ENCODE assay signal across 14 cellular contexts in the genomic region with DNA sequence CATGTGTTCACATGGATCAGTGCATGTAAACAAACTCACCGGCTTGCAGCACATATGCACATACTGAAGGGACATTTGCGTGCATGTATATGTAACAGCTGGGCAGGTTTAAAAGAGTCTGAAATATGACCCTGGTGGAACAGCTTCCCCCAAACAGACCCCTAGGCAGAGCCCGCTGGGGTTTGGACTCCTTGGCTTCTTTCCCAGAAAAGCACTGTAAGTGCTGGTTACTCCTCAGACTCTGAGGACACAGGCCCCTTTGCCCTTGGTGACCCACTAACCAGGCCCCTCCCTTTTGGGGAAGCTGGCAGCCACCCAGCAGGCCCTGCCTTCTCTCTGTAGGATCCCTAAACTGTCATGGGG.
DNase-seq lines count a peak whose midpoint lies in the region; ATAC-seq and TF ChIP-seq lines count a peak whose summit lies in the region.
"Had no signal": no experiment of that assay in that cellular context is flagged by ENCODE, and none has a peak within 500 bp of the region (broad histone marks: within the 10 kb centered on the region; RNA-seq: fewer than 3 reads in every experiment).

No MANE protein-coding gene starts in this region.

- peaks cover 100% of the 10 kb centered on the region for H3K79me2 ChIP-seq in SK-N-SH (ENCODE audit: insufficient read depth)

- H3K4me2 ChIP-seq in SK-N-SH: no peak overlapping the region; the same call in 1 of the 2 replicates

- no peak overlapping the region for H3K4me3 ChIP-seq in SK-N-SH (ENCODE audit: low read depth in 2 of 2, low read length in 1 of 2)
- H3K4me3 ChIP-seq: heart left ventricle, SJSA1, tibial nerve had no signal

- CTCF ChIA-PET in SK-N-SH (lab: Yijun Ruan, JAX): interaction anchor here (0.6 to 4.9 kb wide), 13 partner anchors 7 to 136 kb away, joined by 3 to 50 read pairs (median 5); no protein-coding TSS in a partner anchor

- TF ChIP-seq EP300 in SK-N-SH (IDR thresholded peaks at IDR 0.05; ENCODE audit: borderline replicate concordance in 1 of 2, low read depth in 1 of 2, low read length in 1 of 2): peak in 1 of 2 experiments; percentile 24; a peak in 1 of 4 replicates

- H4K20me1 ChIP-seq in SK-N-SH (ENCODE audit: insufficient read depth): peaks cover 99% of the 10 kb centered on the region

- TF ChIP-seq CTCF in SK-N-SH (IDR thresholded peaks at IDR 0.05) (no peak), endothelial cell (IDR thresholded peaks at IDR 0.05; ENCODE audit: unreplicated experiment) (no peak)

- no peaks in the 10 kb centered on the region for H3K9me2 ChIP-seq in SK-N-SH

- no peak overlapping the region for H2AFZ ChIP-seq in SK-N-SH (ENCODE audit: low read depth)

- POLR2A ChIA-PET in SK-N-SH (lab: Yijun Ruan, JAX): interaction anchor here (0.8 to 1.5 kb wide), 3 partner anchors 11 to 41 kb away, joined by 3 to 4 read pairs (median 3); no protein-coding TSS in a partner anchor

- ATAC-seq in GM19351 (IDR thresholded peaks at IDR 0.05; ENCODE audit: unreplicated experiment): no peak
- no peak for ATAC-seq in GM21423 (IDR thresholded peaks at IDR 0.05; ENCODE audit: unreplicated experiment)

- no peaks in the 10 kb centered on the region for H3K27me3 ChIP-seq in SK-N-SH (ENCODE audit: insufficient read depth)
- H3K27me3 ChIP-seq: heart left ventricle, SJSA1, tibial nerve had no signal

- H3K4me1 ChIP-seq in SK-N-SH (ENCODE audit: control insufficient read depth in 1 of 2, insufficient read depth in 2 of 2, low read depth in 1 of 2, low read length in 1 of 2): peaks cover 45 to 51% of the 10 kb centered on the region in 2 experiments

- H3F3A ChIP-seq in SK-N-SH (replicated peaks; ENCODE audit: insufficient read depth): peaks cover 18% of the 10 kb centered on the region

- no peaks in the 10 kb centered on the region for H3K9me3 ChIP-seq in SK-N-SH
- H3K9me3 ChIP-seq: heart left ventricle, SJSA1, tibial nerve had no signal

- WGBS in SK-N-SH (ENCODE audit: low lambda C conversion rate): 48% methylated on average over 3 of the region's 3 CpGs

- no peak overlapping the region for H3K9ac ChIP-seq in SK-N-SH

- no peak for TF ChIP-seq RAD21 in SK-N-SH (IDR thresholded peaks at IDR 0.05; ENCODE audit: low read length)

- no peak overlapping the region for H3K4me3 Mint-ChIP-seq in endothelial cell (ENCODE audit: unreplicated experiment)
- H3K4me3 Mint-ChIP-seq: activated CD4-positive, alpha-beta T cell treated with anti-CD3 and anti-CD28 coated beads, Interleukin-2, amount 10 ng/mL, durations not matched to agents 24 days and 14 days had no signal

- peak overlapping the region; percentile 63 to 94; a peak in 3 of 4 replicates for H3K27ac ChIP-seq in SK-N-SH (ENCODE audit: low read depth in 2 of 2, low read length in 1 of 2)
- H3K27ac ChIP-seq: C4-2B, SJSA1, tibial nerve had no signal

- peaks cover 2% of the 10 kb centered on the region for H3K27me3 Mint-ChIP-seq in endothelial cell (ENCODE audit: unreplicated experiment)

- no peak overlapping the region for H3K27ac Mint-ChIP-seq in endothelial cell (ENCODE audit: unreplicated experiment)
- H3K27ac Mint-ChIP-seq: activated CD4-positive, alpha-beta T cell treated with anti-CD3 and anti-CD28 coated beads, Interleukin-2, amount 10 ng/mL, durations not matched to agents 24 days and 14 days had no signal

- H3K36me3 Mint-ChIP-seq in endothelial cell (ENCODE audit: low read depth, unreplicated experiment): peaks cover 2% of the 10 kb centered on the region

- DNase-seq in DMS79 (lab: John Stamatoyannopoulos, UW) (peak; percentile 59), NCI-H1694 treated with DMSO at 0.1 percent for 48 hours (lab: John Stamatoyannopoulos, UW) (peak; percentile 79), SK-N-SH (peak; percentile 62), iris pigment epithelial cell (ENCODE audit: low read depth) (peak; percentile 42), endothelial cell (ENCODE audit: low spot score) (no peak), ecto neural progenitor cell (ENCODE audit: low spot score) (no peak)
- DNase-seq: activated CD4-positive, alpha-beta T cell treated with anti-CD3 and anti-CD28 coated beads, Interleukin-2, amount 10 ng/mL, durations not matched to agents 24 days and 14 days; activated naive CD4-positive, alpha-beta T cell treated with anti-CD3 and anti-CD28 coated beads, Interleukin-2, amount 50 U/mL, for 16 hours had no signal

- peaks cover 9 to 41% of the 10 kb centered on the region in 2 experiments for H3K36me3 ChIP-seq in SK-N-SH (replicated peaks in 1 of 2; ENCODE audit: control insufficient read depth in 1 of 2, insufficient read depth in 2 of 2, low read length in 1 of 2)

- H3K9me3 Mint-ChIP-seq in endothelial cell (ENCODE audit: unreplicated experiment): no peaks in the 10 kb centered on the region
- H3K9me3 Mint-ChIP-seq: activated CD4-positive, alpha-beta T cell treated with anti-CD3 and anti-CD28 coated beads, Interleukin-2, amount 10 ng/mL, durations not matched to agents 24 days and 14 days had no signal

- peaks cover 13% of the 10 kb centered on the region for H3K4me1 Mint-ChIP-seq in endothelial cell (ENCODE audit: unreplicated experiment)
- H3K4me1 Mint-ChIP-seq: activated CD4-positive, alpha-beta T cell treated with anti-CD3 and anti-CD28 coated beads, Interleukin-2, amount 10 ng/mL, durations not matched to agents 24 days and 14 days had no signal

TF ChIP-seq in SK-N-SH, 30 proteins besides CTCF, POLR2A, EP300 and RAD21:
- TF ChIP-seq NFIC (IDR thresholded peaks at IDR 0.05; ENCODE audit: borderline replicate concordance): peak; percentile 32; the same call in 1 of the 2 replicates
- TF ChIP-seq FOXM1 (IDR thresholded peaks at IDR 0.05; ENCODE audit: low read depth): no peak

Comparison
In these comparisons a context has a peak if more than half of its experiments do, and no peak if none do; other contexts are left out.
1. DNase-seq: peak in DMS79 (single experiment), NCI-H1694 treated with DMSO at 0.1 percent for 48 hours (single experiment), SK-N-SH (single experiment) and iris pigment epithelial cell (single experiment); none in endothelial cell (single experiment) and ecto neural progenitor cell (single experiment).